In the genomic region with DNA sequence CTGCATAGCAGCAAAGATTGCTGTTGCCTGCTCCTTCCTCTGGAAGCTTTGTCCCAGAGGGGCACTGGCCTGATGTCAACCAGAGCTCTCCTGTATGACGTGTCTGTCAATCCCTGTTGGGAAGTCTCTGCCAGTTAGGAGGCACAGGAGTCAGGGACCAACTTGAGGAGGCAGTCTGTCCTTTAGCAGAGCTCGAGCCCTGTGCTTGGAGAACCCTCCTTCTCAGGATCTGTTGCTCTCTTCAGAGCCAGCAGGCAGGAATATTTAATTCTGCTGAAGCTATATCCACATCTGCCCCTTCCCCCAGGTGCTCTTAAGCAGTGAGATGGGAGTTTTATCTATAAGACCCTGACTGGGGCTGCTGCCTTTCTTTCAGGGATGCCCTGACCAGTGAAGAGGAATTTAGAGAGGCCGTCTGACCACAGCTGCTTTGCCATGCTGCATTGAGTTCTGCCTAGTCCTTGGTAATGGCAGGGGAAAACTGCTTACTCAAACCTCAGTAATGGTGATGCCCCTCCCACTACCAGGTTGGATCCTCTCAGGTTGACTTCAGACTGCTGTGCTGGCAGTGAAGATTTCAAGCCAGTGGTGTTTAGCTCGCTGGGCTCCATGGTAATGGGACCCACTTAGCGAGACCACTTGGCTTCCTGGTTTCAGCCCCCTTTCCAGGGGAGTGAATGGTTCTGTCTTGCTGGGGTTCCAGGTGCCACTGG, we compare ENCODE assay signal across 1 cellular context.
TF ChIP-seq lines count a peak whose summit lies in the region.

No MANE protein-coding gene starts in this region.

TF ChIP-seq in GM23338, 12 proteins besides CTCF, POLR2A, EP300 and RAD21:
- no peak for TF ChIP-seq STAT1 (IDR thresholded peaks at IDR 0.05; ENCODE audit: unreplicated experiment)
- no peak for TF ChIP-seq CREB1 (CRISPR knock-in tag; IDR thresholded peaks at IDR 0.05; ENCODE audit: low read depth)
- TF ChIP-seq ZNF331 (CRISPR knock-in tag; IDR thresholded peaks at IDR 0.05; ENCODE audit: low read depth): no peak
- no peak for TF ChIP-seq POLR2AphosphoS5 (IDR thresholded peaks at IDR 0.05; ENCODE audit: low read depth)
- TF ChIP-seq, protein P1, sequence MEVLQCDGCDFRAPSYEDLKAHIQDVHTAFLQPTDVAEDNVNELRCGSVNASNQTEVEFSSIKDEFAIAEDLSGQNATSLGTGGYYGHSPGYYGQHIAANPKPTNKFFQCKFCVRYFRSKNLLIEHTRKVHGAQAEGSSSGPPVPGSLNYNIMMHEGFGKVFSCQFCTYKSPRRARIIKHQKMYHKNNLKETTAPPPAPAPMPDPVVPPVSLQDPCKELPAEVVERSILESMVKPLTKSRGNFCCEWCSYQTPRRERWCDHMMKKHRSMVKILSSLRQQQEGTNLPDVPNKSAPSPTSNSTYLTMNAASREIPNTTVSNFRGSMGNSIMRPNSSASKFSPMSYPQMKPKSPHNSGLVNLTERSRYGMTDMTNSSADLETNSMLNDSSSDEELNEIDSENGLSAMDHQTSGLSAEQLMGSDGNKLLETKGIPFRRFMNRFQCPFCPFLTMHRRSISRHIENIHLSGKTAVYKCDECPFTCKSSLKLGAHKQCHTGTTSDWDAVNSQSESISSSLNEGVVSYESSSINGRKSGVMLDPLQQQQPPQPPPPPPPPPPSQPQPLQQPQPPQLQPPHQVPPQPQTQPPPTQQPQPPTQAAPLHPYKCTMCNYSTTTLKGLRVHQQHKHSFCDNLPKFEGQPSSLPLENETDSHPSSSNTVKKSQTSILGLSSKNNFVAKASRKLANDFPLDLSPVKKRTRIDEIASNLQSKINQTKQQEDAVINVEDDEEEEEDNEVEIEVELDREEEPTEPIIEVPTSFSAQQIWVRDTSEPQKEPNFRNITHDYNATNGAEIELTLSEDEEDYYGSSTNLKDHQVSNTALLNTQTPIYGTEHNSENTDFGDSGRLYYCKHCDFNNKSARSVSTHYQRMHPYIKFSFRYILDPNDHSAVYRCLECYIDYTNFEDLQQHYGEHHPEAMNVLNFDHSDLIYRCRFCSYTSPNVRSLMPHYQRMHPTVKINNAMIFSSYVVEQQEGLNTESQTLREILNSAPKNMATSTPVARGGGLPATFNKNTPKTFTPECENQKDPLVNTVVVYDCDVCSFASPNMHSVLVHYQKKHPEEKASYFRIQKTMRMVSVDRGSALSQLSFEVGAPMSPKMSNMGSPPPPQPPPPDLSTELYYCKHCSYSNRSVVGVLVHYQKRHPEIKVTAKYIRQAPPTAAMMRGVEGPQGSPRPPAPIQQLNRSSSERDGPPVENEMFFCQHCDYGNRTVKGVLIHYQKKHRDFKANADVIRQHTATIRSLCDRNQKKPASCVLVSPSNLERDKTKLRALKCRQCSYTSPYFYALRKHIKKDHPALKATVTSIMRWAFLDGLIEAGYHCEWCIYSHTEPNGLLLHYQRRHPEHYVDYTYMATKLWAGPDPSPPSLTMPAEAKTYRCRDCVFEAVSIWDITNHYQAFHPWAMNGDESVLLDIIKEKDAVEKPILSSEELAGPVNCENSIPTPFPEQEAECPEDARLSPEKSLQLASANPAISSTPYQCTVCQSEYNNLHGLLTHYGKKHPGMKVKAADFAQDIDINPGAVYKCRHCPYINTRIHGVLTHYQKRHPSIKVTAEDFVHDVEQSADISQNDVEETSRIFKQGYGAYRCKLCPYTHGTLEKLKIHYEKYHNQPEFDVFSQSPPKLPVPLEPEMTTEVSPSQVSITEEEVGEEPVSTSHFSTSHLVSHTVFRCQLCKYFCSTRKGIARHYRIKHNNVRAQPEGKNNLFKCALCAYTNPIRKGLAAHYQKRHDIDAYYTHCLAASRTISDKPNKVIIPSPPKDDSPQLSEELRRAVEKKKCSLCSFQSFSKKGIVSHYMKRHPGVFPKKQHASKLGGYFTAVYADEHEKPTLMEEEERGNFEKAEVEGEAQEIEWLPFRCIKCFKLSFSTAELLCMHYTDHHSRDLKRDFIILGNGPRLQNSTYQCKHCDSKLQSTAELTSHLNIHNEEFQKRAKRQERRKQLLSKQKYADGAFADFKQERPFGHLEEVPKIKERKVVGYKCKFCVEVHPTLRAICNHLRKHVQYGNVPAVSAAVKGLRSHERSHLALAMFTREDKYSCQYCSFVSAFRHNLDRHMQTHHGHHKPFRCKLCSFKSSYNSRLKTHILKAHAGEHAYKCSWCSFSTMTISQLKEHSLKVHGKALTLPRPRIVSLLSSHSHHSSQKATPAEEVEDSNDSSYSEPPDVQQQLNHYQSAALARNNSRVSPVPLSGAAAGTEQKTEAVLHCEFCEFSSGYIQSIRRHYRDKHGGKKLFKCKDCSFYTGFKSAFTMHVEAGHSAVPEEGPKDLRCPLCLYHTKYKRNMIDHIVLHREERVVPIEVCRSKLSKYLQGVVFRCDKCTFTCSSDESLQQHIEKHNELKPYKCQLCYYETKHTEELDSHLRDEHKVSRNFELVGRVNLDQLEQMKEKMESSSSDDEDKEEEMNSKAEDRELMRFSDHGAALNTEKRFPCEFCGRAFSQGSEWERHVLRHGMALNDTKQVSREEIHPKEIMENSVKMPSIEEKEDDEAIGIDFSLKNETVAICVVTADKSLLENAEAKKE (CRISPR knock-in tag; IDR thresholded peaks at IDR 0.05): no peak
- no peak for TF ChIP-seq EZH2phosphoT487 (IDR thresholded peaks at IDR 0.05; ENCODE audit: unreplicated experiment)
- TF ChIP-seq, protein P2, sequence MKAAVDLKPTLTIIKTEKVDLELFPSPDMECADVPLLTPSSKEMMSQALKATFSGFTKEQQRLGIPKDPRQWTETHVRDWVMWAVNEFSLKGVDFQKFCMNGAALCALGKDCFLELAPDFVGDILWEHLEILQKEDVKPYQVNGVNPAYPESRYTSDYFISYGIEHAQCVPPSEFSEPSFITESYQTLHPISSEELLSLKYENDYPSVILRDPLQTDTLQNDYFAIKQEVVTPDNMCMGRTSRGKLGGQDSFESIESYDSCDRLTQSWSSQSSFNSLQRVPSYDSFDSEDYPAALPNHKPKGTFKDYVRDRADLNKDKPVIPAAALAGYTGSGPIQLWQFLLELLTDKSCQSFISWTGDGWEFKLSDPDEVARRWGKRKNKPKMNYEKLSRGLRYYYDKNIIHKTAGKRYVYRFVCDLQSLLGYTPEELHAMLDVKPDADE (IDR thresholded peaks at IDR 0.05): no peak
- TF ChIP-seq ZNF114 (CRISPR knock-in tag; IDR thresholded peaks at IDR 0.05): no peak
- TF ChIP-seq EZH2 (IDR thresholded peaks at IDR 0.05; ENCODE audit: low read depth, unreplicated experiment): no peak
- TF ChIP-seq JUNB (IDR thresholded peaks at IDR 0.05; ENCODE audit: unreplicated experiment): no peak
- no peak for TF ChIP-seq NANOG (IDR thresholded peaks at IDR 0.05; ENCODE audit: borderline replicate concordance)
- TF ChIP-seq, protein P3, sequence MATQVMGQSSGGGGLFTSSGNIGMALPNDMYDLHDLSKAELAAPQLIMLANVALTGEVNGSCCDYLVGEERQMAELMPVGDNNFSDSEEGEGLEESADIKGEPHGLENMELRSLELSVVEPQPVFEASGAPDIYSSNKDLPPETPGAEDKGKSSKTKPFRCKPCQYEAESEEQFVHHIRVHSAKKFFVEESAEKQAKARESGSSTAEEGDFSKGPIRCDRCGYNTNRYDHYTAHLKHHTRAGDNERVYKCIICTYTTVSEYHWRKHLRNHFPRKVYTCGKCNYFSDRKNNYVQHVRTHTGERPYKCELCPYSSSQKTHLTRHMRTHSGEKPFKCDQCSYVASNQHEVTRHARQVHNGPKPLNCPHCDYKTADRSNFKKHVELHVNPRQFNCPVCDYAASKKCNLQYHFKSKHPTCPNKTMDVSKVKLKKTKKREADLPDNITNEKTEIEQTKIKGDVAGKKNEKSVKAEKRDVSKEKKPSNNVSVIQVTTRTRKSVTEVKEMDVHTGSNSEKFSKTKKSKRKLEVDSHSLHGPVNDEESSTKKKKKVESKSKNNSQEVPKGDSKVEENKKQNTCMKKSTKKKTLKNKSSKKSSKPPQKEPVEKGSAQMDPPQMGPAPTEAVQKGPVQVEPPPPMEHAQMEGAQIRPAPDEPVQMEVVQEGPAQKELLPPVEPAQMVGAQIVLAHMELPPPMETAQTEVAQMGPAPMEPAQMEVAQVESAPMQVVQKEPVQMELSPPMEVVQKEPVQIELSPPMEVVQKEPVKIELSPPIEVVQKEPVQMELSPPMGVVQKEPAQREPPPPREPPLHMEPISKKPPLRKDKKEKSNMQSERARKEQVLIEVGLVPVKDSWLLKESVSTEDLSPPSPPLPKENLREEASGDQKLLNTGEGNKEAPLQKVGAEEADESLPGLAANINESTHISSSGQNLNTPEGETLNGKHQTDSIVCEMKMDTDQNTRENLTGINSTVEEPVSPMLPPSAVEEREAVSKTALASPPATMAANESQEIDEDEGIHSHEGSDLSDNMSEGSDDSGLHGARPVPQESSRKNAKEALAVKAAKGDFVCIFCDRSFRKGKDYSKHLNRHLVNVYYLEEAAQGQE (IDR thresholded peaks at IDR 0.05; ENCODE audit: unreplicated experiment): no peak
